In the genomic region with DNA sequence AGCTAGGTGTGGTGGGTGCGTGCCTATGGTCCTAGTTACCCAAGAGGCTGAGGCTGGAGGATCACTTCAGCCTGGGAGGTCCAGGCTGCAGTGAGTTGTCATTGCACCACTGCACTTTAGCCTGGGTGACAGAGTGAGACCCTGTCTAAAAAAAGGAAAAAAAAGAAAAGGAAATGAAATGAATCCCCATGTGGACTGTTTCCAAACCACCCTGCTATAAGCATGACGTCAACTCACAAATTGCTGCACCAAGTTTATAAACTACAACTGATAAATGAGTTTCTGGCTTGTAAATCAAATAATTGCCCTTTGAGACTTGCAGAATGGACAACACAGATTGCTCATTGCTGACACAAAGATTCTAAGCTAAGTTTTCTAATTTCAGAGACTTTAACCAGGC, we compare ENCODE assay signal across 12 cellular contexts. TPM values are rescaled to one million over a fixed set of nuclear protein-coding genes. Genes with fewer than 3 reads are reported as not detected.
DNase-seq lines count a peak whose midpoint lies in the region; ATAC-seq and TF ChIP-seq lines count a peak whose summit lies in the region.
"Had no signal": no experiment of that assay in that cellular context is flagged by ENCODE, and none has a peak within 500 bp of the region (broad histone marks: within the 10 kb centered on the region; RNA-seq: fewer than 3 reads in every experiment).

No MANE protein-coding gene starts in this region.

- WGBS in smooth muscle cell (ENCODE audit: low lambda C conversion rate) = 26% methylated on average over 2 of the region's 2 CpGs

- no peak overlapping the region for H3K4me3 ChIP-seq in smooth muscle cell
- H3K4me3 ChIP-seq in CD8-positive, alpha-beta T cell (ENCODE audit: low read depth, low read length) = no peak overlapping the region
- no peak overlapping the region for H3K4me3 ChIP-seq in CD8-positive, alpha-beta memory T cell (ENCODE audit: low read length)

- peak overlapping the region; percentile 91 for H3K27ac ChIP-seq in smooth muscle cell (ENCODE audit: low read depth)
- H3K27ac ChIP-seq in CD8-positive, alpha-beta T cell (ENCODE audit: low read depth, low read length) = no peak overlapping the region
- H3K27ac ChIP-seq in CD8-positive, alpha-beta memory T cell (ENCODE audit: low read depth, low read length) = no peak overlapping the region

- peak overlapping the region; percentile 52 for H3K4me2 ChIP-seq in smooth muscle cell

- POLR2A ChIA-PET in CD8-positive, alpha-beta T cell (lab: Charles Lee) = no interaction called here
- POLR2A ChIA-PET in CD8-positive, alpha-beta memory T cell (lab: Charles Lee) = no interaction called here

- peak; percentile 11 for ATAC-seq in left ventricle myocardium superior
- ATAC-seq in CD8-positive, alpha-beta T cell = no peak
- no peak for ATAC-seq in HG02852 (IDR thresholded peaks at IDR 0.05; ENCODE audit: unreplicated experiment)

- peak overlapping the region; percentile 56 for H3K9ac ChIP-seq in smooth muscle cell (ENCODE audit: low read depth)

- H3K4me1 Mint-ChIP-seq in CD8-positive, alpha-beta T cell (ENCODE audit: low read depth) = no peaks in the 10 kb centered on the region
- H3K4me1 Mint-ChIP-seq in CD8-positive, alpha-beta memory T cell = no peaks in the 10 kb centered on the region

- H3K36me3 Mint-ChIP-seq in CD8-positive, alpha-beta T cell = no peaks in the 10 kb centered on the region
- peaks cover 0 to 5% (median 0%) of the 10 kb centered on the region in 3 donors for H3K36me3 Mint-ChIP-seq in CD8-positive, alpha-beta memory T cell

- H3K36me3 ChIP-seq in smooth muscle cell (ENCODE audit: low read depth) = no peaks in the 10 kb centered on the region
- no peaks in the 10 kb centered on the region for H3K36me3 ChIP-seq in CD8-positive, alpha-beta T cell (ENCODE audit: insufficient read depth, low read length)
- H3K36me3 ChIP-seq in CD8-positive, alpha-beta memory T cell (ENCODE audit: insufficient read depth, low read length) = no peaks in the 10 kb centered on the region

- no peak overlapping the region for H3K4me3 Mint-ChIP-seq in CD8-positive, alpha-beta T cell
- no peak overlapping the region for H3K4me3 Mint-ChIP-seq in CD8-positive, alpha-beta memory T cell
- H3K4me3 Mint-ChIP-seq: neural crest cell had no signal

- H3K27me3 ChIP-seq in smooth muscle cell (ENCODE audit: low read depth) = no peaks in the 10 kb centered on the region
- no peaks in the 10 kb centered on the region for H3K27me3 ChIP-seq in CD8-positive, alpha-beta T cell (ENCODE audit: insufficient read depth, low read length)
- no peaks in the 10 kb centered on the region for H3K27me3 ChIP-seq in CD8-positive, alpha-beta memory T cell (ENCODE audit: insufficient read depth, low read length, poor library complexity, severe bottlenecking)

- H3K27me3 Mint-ChIP-seq in CD8-positive, alpha-beta T cell (ENCODE audit: low read depth) = no peaks in the 10 kb centered on the region
- no peaks in the 10 kb centered on the region for H3K27me3 Mint-ChIP-seq in CD8-positive, alpha-beta memory T cell

- no peaks in the 10 kb centered on the region for H3K79me2 ChIP-seq in smooth muscle cell (ENCODE audit: low read depth)

- no peaks in the 10 kb centered on the region for H3K9me3 Mint-ChIP-seq in CD8-positive, alpha-beta T cell
- H3K9me3 Mint-ChIP-seq in CD8-positive, alpha-beta memory T cell = no peaks in the 10 kb centered on the region

- H3K27ac Mint-ChIP-seq in CD8-positive, alpha-beta T cell = no peak overlapping the region
- no peak overlapping the region for H3K27ac Mint-ChIP-seq in CD8-positive, alpha-beta memory T cell

- H4K20me1 ChIP-seq in smooth muscle cell (ENCODE audit: low read depth) = no peaks in the 10 kb centered on the region

- no peak overlapping the region for H2AFZ ChIP-seq in smooth muscle cell (ENCODE audit: low read depth)

- peaks cover 21% of the 10 kb centered on the region for H3K4me1 ChIP-seq in smooth muscle cell (ENCODE audit: low read depth)
- H3K4me1 ChIP-seq in CD8-positive, alpha-beta T cell (ENCODE audit: insufficient read depth, low read length) = no peaks in the 10 kb centered on the region
- no peaks in the 10 kb centered on the region for H3K4me1 ChIP-seq in CD8-positive, alpha-beta memory T cell (ENCODE audit: insufficient read depth, low read length)

- no peaks in the 10 kb centered on the region for H3K9me3 ChIP-seq in smooth muscle cell (replicated peaks; ENCODE audit: low read depth)
- no peaks in the 10 kb centered on the region for H3K9me3 ChIP-seq in CD8-positive, alpha-beta T cell (ENCODE audit: low read length)
- no peaks in the 10 kb centered on the region for H3K9me3 ChIP-seq in CD8-positive, alpha-beta memory T cell (ENCODE audit: low read length)

- DNase-seq in H4 (ENCODE audit: low spot score) (peak; percentile 91), astrocyte of the hippocampus (ENCODE audit: low read depth, low spot score) (peak; percentile 84), left ventricle myocardium superior (no peak), smooth muscle cell (lab: John Stamatoyannopoulos, UW; ENCODE audit: unreplicated experiment) (no peak)
- no peak for DNase-seq in CD8-positive, alpha-beta T cell
- no peak for DNase-seq in activated CD4-positive, alpha-beta T cell treated with anti-CD3 and anti-CD28 coated beads for 4 hours
- DNase-seq in CD8-positive, alpha-beta memory T cell = no peak
- DNase-seq: activated CD8-positive, alpha-beta memory T cell treated with anti-CD3 and anti-CD28 coated beads, Interleukin-2, amount 50 U/mL, for 48 hours; NCI-H1930; NCI-H82 had no signal

- CTCF ChIA-PET in CD8-positive, alpha-beta T cell (lab: Charles Lee) = interaction anchor here (0.7 kb wide), 1 partner anchor 31 kb away, joined by 4 read pairs; no protein-coding TSS in a partner anchor
- CTCF ChIA-PET in CD8-positive, alpha-beta memory T cell (lab: Charles Lee) = no interaction called here

- intact Hi-C loops in left ventricle myocardium superior (cut with micrococcal nuclease) = no loop called here
- intact Hi-C loops in CD8-positive, alpha-beta T cell (cut with DNase I, micrococcal nuclease) = no loop called here

- TF ChIP-seq CTCF in smooth muscle cell (IDR thresholded peaks at IDR 0.05; ENCODE audit: borderline replicate concordance, insufficient read depth, poor library complexity, severe bottlenecking) = no peak
- no peak for TF ChIP-seq CTCF in CD8-positive, alpha-beta T cell (IDR thresholded peaks at IDR 0.05)

- H3F3A ChIP-seq in smooth muscle cell (ENCODE audit: low read depth) = peaks cover 30% of the 10 kb centered on the region

RNA-seq across cellular contexts. Expression of gene STK38L, which starts 51.0 kb away (rescaled TPM):
- 14.7 and 22.7 TPM in 2 replicates for total RNA-seq in H4 (2014; rRNA removed; shearing (Covaris generic))
- total RNA-seq in left ventricle myocardium superior (66.1 TPM), smooth muscle cell (178 and 190 TPM in 2 replicates)
- 57.8 and 82.7 TPM in 2 replicates for polyA plus RNA-seq in smooth muscle cell
- total RNA-seq in CD8-positive, alpha-beta T cell = 10 to 100 TPM; 27.0 to 28.6 TPM
- 10 to 100 TPM; 23.1 to 27.7 TPM for total RNA-seq in CD8-positive, alpha-beta memory T cell
- 7.1 TPM for polyA plus RNA-seq in CD8-positive, alpha-beta memory T cell

Comparison
In these comparisons a context has a peak if more than half of its experiments do, and no peak if none do; other contexts are left out.
1. DNase-seq: peak in H4 (single experiment) and astrocyte of the hippocampus (single experiment); none in left ventricle myocardium superior (single experiment), smooth muscle cell (single experiment), CD8-positive, alpha-beta T cell (0 of 7), activated CD4-positive, alpha-beta T cell treated with anti-CD3 and anti-CD28 coated beads for 4 hours (0 of 2) and CD8-positive, alpha-beta memory T cell (0 of 5).